ENCODE assay signal across 1 cellular context in genomic region chr15:60788514-60789091, GRCh38.
A peak's percentile ranks its signal among the peaks of the same experiment; 100 is the strongest.
TF ChIP-seq lines count a peak whose summit lies in the region.

No MANE protein-coding gene starts in this region.

TF ChIP-seq in K562, 482 proteins besides CTCF, POLR2A, EP300 and RAD21 (continued from another document):
- TF ChIP-seq, protein P1, sequence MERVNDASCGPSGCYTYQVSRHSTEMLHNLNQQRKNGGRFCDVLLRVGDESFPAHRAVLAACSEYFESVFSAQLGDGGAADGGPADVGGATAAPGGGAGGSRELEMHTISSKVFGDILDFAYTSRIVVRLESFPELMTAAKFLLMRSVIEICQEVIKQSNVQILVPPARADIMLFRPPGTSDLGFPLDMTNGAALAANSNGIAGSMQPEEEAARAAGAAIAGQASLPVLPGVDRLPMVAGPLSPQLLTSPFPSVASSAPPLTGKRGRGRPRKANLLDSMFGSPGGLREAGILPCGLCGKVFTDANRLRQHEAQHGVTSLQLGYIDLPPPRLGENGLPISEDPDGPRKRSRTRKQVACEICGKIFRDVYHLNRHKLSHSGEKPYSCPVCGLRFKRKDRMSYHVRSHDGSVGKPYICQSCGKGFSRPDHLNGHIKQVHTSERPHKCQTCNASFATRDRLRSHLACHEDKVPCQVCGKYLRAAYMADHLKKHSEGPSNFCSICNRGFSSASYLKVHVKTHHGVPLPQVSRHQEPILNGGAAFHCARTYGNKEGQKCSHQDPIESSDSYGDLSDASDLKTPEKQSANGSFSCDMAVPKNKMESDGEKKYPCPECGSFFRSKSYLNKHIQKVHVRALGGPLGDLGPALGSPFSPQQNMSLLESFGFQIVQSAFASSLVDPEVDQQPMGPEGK (CRISPR knock-in tag; IDR thresholded peaks at IDR 0.05; ENCODE audit: borderline replicate concordance) = no peak
- peak; percentile 81 for TF ChIP-seq MAFK (IDR thresholded peaks at IDR 0.05; ENCODE audit: low read length)
- TF ChIP-seq MAFF (IDR thresholded peaks at IDR 0.05; ENCODE audit: low read length) = peak; percentile 64
- TF ChIP-seq NFE2L1 (tag; IDR thresholded peaks at IDR 0.05; ENCODE audit: borderline replicate concordance, low read depth) = no peak
- peak; percentile 64 for TF ChIP-seq C11orf30 (IDR thresholded peaks at IDR 0.05; ENCODE audit: low read depth)
- TF ChIP-seq XRCC5 (IDR thresholded peaks at IDR 0.05; ENCODE audit: low read depth, low read length) = no peak
- no peak for TF ChIP-seq STAT5A (IDR thresholded peaks at IDR 0.05; ENCODE audit: borderline replicate concordance, low read length)
- TF ChIP-seq, protein P2, sequence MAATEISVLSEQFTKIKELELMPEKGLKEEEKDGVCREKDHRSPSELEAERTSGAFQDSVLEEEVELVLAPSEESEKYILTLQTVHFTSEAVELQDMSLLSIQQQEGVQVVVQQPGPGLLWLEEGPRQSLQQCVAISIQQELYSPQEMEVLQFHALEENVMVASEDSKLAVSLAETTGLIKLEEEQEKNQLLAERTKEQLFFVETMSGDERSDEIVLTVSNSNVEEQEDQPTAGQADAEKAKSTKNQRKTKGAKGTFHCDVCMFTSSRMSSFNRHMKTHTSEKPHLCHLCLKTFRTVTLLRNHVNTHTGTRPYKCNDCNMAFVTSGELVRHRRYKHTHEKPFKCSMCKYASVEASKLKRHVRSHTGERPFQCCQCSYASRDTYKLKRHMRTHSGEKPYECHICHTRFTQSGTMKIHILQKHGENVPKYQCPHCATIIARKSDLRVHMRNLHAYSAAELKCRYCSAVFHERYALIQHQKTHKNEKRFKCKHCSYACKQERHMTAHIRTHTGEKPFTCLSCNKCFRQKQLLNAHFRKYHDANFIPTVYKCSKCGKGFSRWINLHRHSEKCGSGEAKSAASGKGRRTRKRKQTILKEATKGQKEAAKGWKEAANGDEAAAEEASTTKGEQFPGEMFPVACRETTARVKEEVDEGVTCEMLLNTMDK (IDR thresholded peaks at IDR 0.05; ENCODE audit: borderline replicate concordance, insufficient read depth, low read depth, low read length, poor library complexity, severe bottlenecking) = no peak
